8 cellular contexts compared by ENCODE assay signal in genomic region chr20:44521484-44522481, GRCh38. TPM values are rescaled to one million over a fixed set of nuclear protein-coding genes. Genes with fewer than 3 reads are reported as not detected.
A peak's percentile ranks its signal among the peaks of the same experiment; 100 is the strongest.
DNase-seq lines count a peak whose midpoint lies in the region; ATAC-seq and TF ChIP-seq lines count a peak whose summit lies in the region.

Gene SERINC3 (minus strand): TSS chr20:44522070. CDS start chr20:44521951, 119 bp downstream.

- no peaks in the 10 kb centered on the region for H3K27me3 ChIP-seq in suprapubic skin

- H3K4me1 ChIP-seq in suprapubic skin: peaks cover 52% of the 10 kb centered on the region

- H3K27me3 Mint-ChIP-seq in activated naive CD4-positive, alpha-beta T cell treated with anti-CD3 and anti-CD28 coated beads, Interleukin-2, amount 50 U/mL, for 24 hours: no peaks in the 10 kb centered on the region

- WGBS in suprapubic skin: under 1% methylated on average over 11 of the region's 49 CpGs

- H3K9me3 Mint-ChIP-seq in activated naive CD4-positive, alpha-beta T cell treated with anti-CD3 and anti-CD28 coated beads, Interleukin-2, amount 50 U/mL, for 24 hours: no peaks in the 10 kb centered on the region

- peak within 1 kb of the TSS; percentile 90 for H3K27ac Mint-ChIP-seq in activated naive CD4-positive, alpha-beta T cell treated with anti-CD3 and anti-CD28 coated beads, Interleukin-2, amount 50 U/mL, for 24 hours

- no peaks in the 10 kb centered on the region for H3K36me3 ChIP-seq in suprapubic skin

- no peaks in the 10 kb centered on the region for H3K36me3 Mint-ChIP-seq in activated naive CD4-positive, alpha-beta T cell treated with anti-CD3 and anti-CD28 coated beads, Interleukin-2, amount 50 U/mL, for 24 hours

- no peak for TF ChIP-seq CTCF in suprapubic skin (IDR thresholded peaks at IDR 0.05)

- peak; percentile 53 for TF ChIP-seq EP300 in suprapubic skin (IDR thresholded peaks at IDR 0.05)

- peak; percentile 87 for DNase-seq in NCI-H1092 (lab: John Stamatoyannopoulos, UW)
- DNase-seq in germinal center (ENCODE audit: low spot score): peak; percentile 97
- peak; percentile 66 to 97 (median 90) for DNase-seq in nucleus accumbens (lab: John Stamatoyannopoulos, UW)
- DNase-seq in suprapubic skin (ENCODE audit: low spot score in 2 of 2): peak; percentile 98 to 99

- peak within 1 kb of the TSS; percentile 99 for H3K27ac ChIP-seq in suprapubic skin

- no peaks in the 10 kb centered on the region for H3K9me3 ChIP-seq in suprapubic skin

- ATAC-seq in HG02588 (IDR thresholded peaks at IDR 0.05; ENCODE audit: unreplicated experiment): peak; percentile 96
- peak; percentile 99 for ATAC-seq in SK-N-SH treated with all-trans-retinoic acid at 6 μM for 48 hours

- peak within 1 kb of the TSS; percentile 88 for H3K4me3 Mint-ChIP-seq in activated naive CD4-positive, alpha-beta T cell treated with anti-CD3 and anti-CD28 coated beads, Interleukin-2, amount 50 U/mL, for 24 hours

- H3K4me3 ChIP-seq in GM08714 (ENCODE audit: low read length) (peak within 1 kb of the TSS; percentile 95), suprapubic skin (peak within 1 kb of the TSS; percentile 99)

- TF ChIP-seq POLR2A in suprapubic skin (IDR thresholded peaks at IDR 0.05): peak in 1 of 2 donors; percentile 94

- H3K4me1 Mint-ChIP-seq in activated naive CD4-positive, alpha-beta T cell treated with anti-CD3 and anti-CD28 coated beads, Interleukin-2, amount 50 U/mL, for 24 hours: peaks cover 66% of the 10 kb centered on the region

TF ChIP-seq in SK-N-SH treated with all-trans-retinoic acid at 6 μM for 48 hours, 23 proteins besides CTCF, POLR2A, EP300 and RAD21:
- TF ChIP-seq ZC3H10 (CRISPR knock-in tag; IDR thresholded peaks at IDR 0.05) (0 out of 2 replicates have a peak, but pooled peaks have one; percentile 29), BACH2 (CRISPR knock-in tag; IDR thresholded peaks at IDR 0.05; ENCODE audit: borderline replicate concordance) (no peak), CSDC2 (CRISPR knock-in tag; IDR thresholded peaks at IDR 0.05) (0 out of 2 replicates have a peak, but pooled peaks have one; percentile 16), PPARA (CRISPR knock-in tag; IDR thresholded peaks at IDR 0.05; ENCODE audit: borderline replicate concordance) (no peak), ISL1 (CRISPR knock-in tag; IDR thresholded peaks at IDR 0.05) (no peak), TOX (CRISPR knock-in tag; IDR thresholded peaks at IDR 0.05; ENCODE audit: borderline replicate concordance) (peak; percentile 71; the same call in 1 of the 2 replicates), TCF4 (CRISPR knock-in tag; IDR thresholded peaks at IDR 0.05; ENCODE audit: borderline replicate concordance) (no peak)

RNA-seq across cellular contexts. Expression of gene SERINC3, which starts in this region (rescaled TPM):
- 100 to 1,000 TPM in 3 of 4 donors, 10 to 100 TPM in 1; 94.1 to 128 (median 113) TPM for total RNA-seq in suprapubic skin

Comparison
In these comparisons a context has a peak if more than half of its experiments do, and no peak if none do; other contexts are left out.
1. Peak in every context shown above with its lines: DNase-seq, ATAC-seq, H3K4me3 ChIP-seq and H3K27ac ChIP-seq.